ENCODE assay signal across 20 cellular contexts in genomic region chr15:88498991-88499390, GRCh38. TPM values are rescaled to one million over a fixed set of nuclear protein-coding genes. Genes with fewer than 3 reads are reported as not detected.
DNase-seq lines count a peak whose midpoint lies in the region; ATAC-seq and TF ChIP-seq lines count a peak whose summit lies in the region.
"Had no signal": no experiment of that assay in that cellular context is flagged by ENCODE, and none has a peak within 500 bp of the region (broad histone marks: within the 10 kb centered on the region; RNA-seq: fewer than 3 reads in every experiment).

No MANE protein-coding gene starts in this region.

- DNase-seq in DMS 273 treated with DMSO at 0.1 percent for 48 hours (lab: John Stamatoyannopoulos, UW) (peak; percentile 93), NCI-H146 (lab: John Stamatoyannopoulos, UW) (peak; percentile 32), WERI-Rb-1 (peak; percentile 91), BE2C (no peak), inferior parietal cortex (ENCODE audit: extremely low spot score) (no peak)
- no peak for DNase-seq in NK-92 treated with Interleukin-12 subunit alpha and Interleukin-12 subunit beta, amount 100 ng/mL, for 24 hours (lab: John Stamatoyannopoulos, UW)
- DNase-seq: activated CD4-positive, alpha-beta T cell treated with anti-CD3 and anti-CD28 coated beads, Interleukin-2, amount 50 U/mL, for 48 hours; activated naive CD4-positive, alpha-beta T cell treated with Interleukin-2 at 50 U/mL for 16 hours; activated T-cell treated with anti-CD3 and anti-CD28 coated beads for 4 hours; aorta; mesendoderm; NCI-H2029; SHP77 treated with DMSO at 0.1 percent for 48 hours; stimulated activated naive B cell treated with anti-CD40 and anti-IgM and Interleukin-4, amounts not matched to agents 10 μg/mL and 1 μg/mL and 100 μg/mL, for 72 hours had no signal

- H3K9me3 ChIP-seq in WERI-Rb-1 (ENCODE audit: severe bottlenecking) (no peaks in the 10 kb centered on the region), BE2C (no peaks in the 10 kb centered on the region)
- H3K9me3 ChIP-seq: vagina had no signal

- TF ChIP-seq CTCF in WERI-Rb-1 (IDR thresholded peaks at IDR 0.05; ENCODE audit: low read depth, low read length) (no peak), nephron (IDR thresholded peaks at IDR 0.05; ENCODE audit: unreplicated experiment in 3 of 3) (no peak), BE2C (IDR thresholded peaks at IDR 0.05; ENCODE audit: low read depth, low read length) (no peak)

- peak overlapping the region; percentile 18 for H3K4me3 ChIP-seq in WERI-Rb-1 (ENCODE audit: low read depth, low read length)
- no peak overlapping the region for H3K4me3 ChIP-seq in BE2C (ENCODE audit: low read depth, low read length)
- H3K4me3 ChIP-seq: hepatocyte, vagina had no signal

- peaks cover 27% of the 10 kb centered on the region for H3K4me1 Mint-ChIP-seq in nephron

- H3K9me3 Mint-ChIP-seq in nephron, result no peaks in the 10 kb centered on the region
- H3K9me3 Mint-ChIP-seq: stimulated activated naive B cell treated with anti-CD40 and anti-IgM and Interleukin-4, amounts not matched to agents 10 μg/mL and 1 μg/mL and 100 μg/mL, for 72 hours; T-helper 1 cell treated with Interleukin-12 subunit alpha and Interleukin-12 subunit beta and Interleukin-4 antibody, amounts not matched to agents 30 μg/mL and 1 μg/mL, for 36 hours had no signal

- H3K27ac Mint-ChIP-seq in nephron, result peak overlapping the region; percentile 59 to 98 (median 93)
- H3K27ac Mint-ChIP-seq: stimulated activated naive B cell treated with anti-CD40 and anti-IgM and Interleukin-4, amounts not matched to agents 10 μg/mL and 1 μg/mL and 100 μg/mL, for 72 hours; T-helper 1 cell treated with Interleukin-12 subunit alpha and Interleukin-12 subunit beta and Interleukin-4 antibody, amounts not matched to agents 30 μg/mL and 1 μg/mL, for 36 hours had no signal

- H3K27me3 Mint-ChIP-seq in nephron (ENCODE audit: low read depth), result no peaks in the 10 kb centered on the region
- H3K27me3 Mint-ChIP-seq: stimulated activated naive B cell treated with anti-CD40 and anti-IgM and Interleukin-4, amounts not matched to agents 10 μg/mL and 1 μg/mL and 100 μg/mL, for 72 hours had no signal

- H3K4me3 Mint-ChIP-seq in nephron, result peak overlapping the region in 1 of 3 experiments; percentile 15
- H3K4me3 Mint-ChIP-seq: stimulated activated naive B cell treated with anti-CD40 and anti-IgM and Interleukin-4, amounts not matched to agents 10 μg/mL and 1 μg/mL and 100 μg/mL, for 72 hours; T-helper 1 cell treated with Interleukin-12 subunit alpha and Interleukin-12 subunit beta and Interleukin-4 antibody, amounts not matched to agents 30 μg/mL and 1 μg/mL, for 36 hours had no signal

- no peaks in the 10 kb centered on the region for H3K4me1 ChIP-seq in BE2C
- H3K4me1 ChIP-seq: vagina had no signal

- H3K36me3 ChIP-seq in WERI-Rb-1 (no peaks in the 10 kb centered on the region), BE2C (no peaks in the 10 kb centered on the region)
- H3K36me3 ChIP-seq: vagina had no signal

- H3K27me3 ChIP-seq in WERI-Rb-1 (ENCODE audit: insufficient read depth, low read depth, severe bottlenecking), result no peaks in the 10 kb centered on the region
- no peaks in the 10 kb centered on the region for H3K27me3 ChIP-seq in BE2C
- H3K27me3 ChIP-seq: hepatocyte, vagina had no signal

- H3K27ac ChIP-seq in WERI-Rb-1, result peak overlapping the region; percentile 89
- H3K27ac ChIP-seq: hepatocyte, vagina, VCaP had no signal

- peaks cover 19% of the 10 kb centered on the region for H3K36me3 Mint-ChIP-seq in nephron (ENCODE audit: low read depth)

- no peak for ATAC-seq in GM18858 (IDR thresholded peaks at IDR 0.05; ENCODE audit: unreplicated experiment)
- ATAC-seq: stimulated activated naive B cell treated with anti-CD40 and anti-IgM and Interleukin-4, amounts not matched to agents 10 μg/mL and 1 μg/mL and 100 μg/mL, for 72 hours had no signal

RNA-seq across cellular contexts. Expression of gene MRPS11, which starts 31.5 kb away (rescaled TPM):
- polyA plus RNA-seq in BE2C (2012; ENCODE audit: insufficient read depth, insufficient read length, low read depth), result 159 TPM

RNA-seq across cellular contexts. Expression of gene MRPL46, which starts 31.8 kb away (rescaled TPM):
- 104 TPM for polyA plus RNA-seq in BE2C (2012; ENCODE audit: insufficient read depth, insufficient read length, low read depth)

RNA-seq across cellular contexts. Expression of gene DET1, which starts 47.5 kb away (rescaled TPM):
- polyA plus RNA-seq in BE2C (2012; ENCODE audit: insufficient read depth, insufficient read length, low read depth), result 14.9 TPM

Comparison
In these comparisons a context has a peak if more than half of its experiments do, and no peak if none do; other contexts are left out.
1. DNase-seq: peak in DMS 273 treated with DMSO at 0.1 percent for 48 hours (single experiment), NCI-H146 (single experiment) and WERI-Rb-1 (single experiment); none in BE2C (single experiment), NK-92 treated with Interleukin-12 subunit alpha and Interleukin-12 subunit beta, amount 100 ng/mL, for 24 hours (single experiment) and inferior parietal cortex (single experiment).